Comparison of ENCODE assay signal across 35 cellular contexts in genomic region chr5:62084391-62084790, GRCh38.
"Had no signal": no experiment of that assay in that cellular context is flagged by ENCODE, and none has a peak within 500 bp of the region (broad histone marks: within the 10 kb centered on the region; RNA-seq: fewer than 3 reads in every experiment).

No MANE protein-coding gene starts in this region.

- H3K27me3 Mint-ChIP-seq: activated CD4-positive, alpha-beta T cell treated with anti-CD3 and anti-CD28 coated beads for 36 hours; activated T-cell treated with anti-CD3 and anti-CD28 coated beads, Interleukin-2, amount 50 U/mL, for 24 hours had no signal

- H3K4me1 Mint-ChIP-seq: activated CD4-positive, alpha-beta T cell treated with anti-CD3 and anti-CD28 coated beads for 36 hours; activated CD4-positive, alpha-beta T cell treated with anti-CD3 and anti-CD28 coated beads, Interleukin-2, amount 10 ng/mL, durations not matched to agents 7 days and 5 days had no signal

- H3K27ac Mint-ChIP-seq: activated CD4-positive, alpha-beta T cell treated with anti-CD3 and anti-CD28 coated beads for 36 hours; activated CD4-positive, alpha-beta T cell treated with anti-CD3 and anti-CD28 coated beads, Interleukin-2, amount 10 ng/mL, durations not matched to agents 7 days and 5 days; activated CD8-positive, alpha-beta T cell treated with anti-CD3 and anti-CD28 coated beads, Interleukin-2, amount 10 ng/mL, durations not matched to agents 7 days and 5 days; activated naive CD4-positive, alpha-beta T cell treated with anti-CD3 and anti-CD28 coated beads for 36 hours; activated naive CD4-positive, alpha-beta T cell treated with anti-CD3 and anti-CD28 coated beads, Interleukin-2, amount 50 U/mL, for 72 hours; activated T-cell treated with anti-CD3 and anti-CD28 coated beads, Interleukin-2, amount 50 U/mL, for 24 hours; activated T-helper 2 cell treated with anti-CD3 and anti-CD28 coated beads, Interferon-gamma antibody, Interleukin-2, Interleukin-4, amounts not matched to agents 10 μg/mL and 5 μg/mL and 100 μg/mL, durations not matched to agents 14 hours and 24 hours and 36 hours; WTC11 had no signal

- H3K4me3 ChIP-seq: adrenal gland, body of pancreas, breast epithelium, PC-9 had no signal

- H3K27ac ChIP-seq: adrenal gland, body of pancreas, breast epithelium, KMS-11, PC-9, RWPE1 had no signal

- H3K4me1 ChIP-seq: adrenal gland, body of pancreas, breast epithelium had no signal

- H3K9me3 ChIP-seq: adrenal gland, body of pancreas, breast epithelium had no signal

- H3K36me3 ChIP-seq: adrenal gland, breast epithelium had no signal

- H2AFZ ChIP-seq: PC-9 had no signal

- H3K9me3 Mint-ChIP-seq: activated CD4-positive, alpha-beta T cell treated with anti-CD3 and anti-CD28 coated beads, Interleukin-2, amount 10 ng/mL, durations not matched to agents 7 days and 5 days; activated naive CD4-positive, alpha-beta T cell treated with anti-CD3 and anti-CD28 coated beads for 36 hours; activated naive CD4-positive, alpha-beta T cell treated with anti-CD3 and anti-CD28 coated beads, Interleukin-2, amount 50 U/mL, for 72 hours; activated T-cell treated with anti-CD3 and anti-CD28 coated beads, Interleukin-2, amount 50 U/mL, for 24 hours; activated T-helper 2 cell treated with anti-CD3 and anti-CD28 coated beads, Interferon-gamma antibody, Interleukin-2, Interleukin-4, amounts not matched to agents 10 μg/mL and 5 μg/mL and 100 μg/mL, durations not matched to agents 14 hours and 24 hours and 36 hours had no signal

- H3K36me3 Mint-ChIP-seq: activated naive CD4-positive, alpha-beta T cell treated with anti-CD3 and anti-CD28 coated beads, Interleukin-2, amount 50 U/mL, for 72 hours; WTC11 had no signal

- H3K4me2 ChIP-seq: KMS-11, PC-9 had no signal

- ATAC-seq: activated CD4-positive, alpha-beta T cell treated with anti-CD3 and anti-CD28 coated beads for 36 hours; activated CD4-positive, CD25-positive, alpha-beta regulatory T cell treated with anti-CD3 and anti-CD28 coated beads, Interleukin-2, amount 50 U/mL, for 24 hours; activated CD8-positive, alpha-beta T cell treated with anti-CD3 and anti-CD28 coated beads, Interleukin-2, amount 10 ng/mL, durations not matched to agents 7 days and 5 days; activated naive CD4-positive, alpha-beta T cell treated with anti-CD3 and anti-CD28 coated beads, Interleukin-2, amount 50 U/mL, for 72 hours; body of pancreas; WTC11 had no signal

- H3K9ac ChIP-seq: KMS-11 had no signal

- H3K4me3 Mint-ChIP-seq: activated CD4-positive, alpha-beta T cell treated with anti-CD3 and anti-CD28 coated beads for 36 hours; activated CD4-positive, alpha-beta T cell treated with anti-CD3 and anti-CD28 coated beads, Interleukin-2, amount 10 ng/mL, durations not matched to agents 7 days and 5 days; activated CD8-positive, alpha-beta T cell treated with anti-CD3 and anti-CD28 coated beads, Interleukin-2, amount 10 ng/mL, durations not matched to agents 7 days and 5 days; activated naive CD4-positive, alpha-beta T cell treated with anti-CD3 and anti-CD28 coated beads for 36 hours; activated T-cell treated with anti-CD3 and anti-CD28 coated beads, Interleukin-2, amount 50 U/mL, for 24 hours; WTC11 had no signal

- H3K27me3 ChIP-seq: adrenal gland, body of pancreas, breast epithelium had no signal

- DNase-seq: activated CD4-positive, alpha-beta T cell treated with anti-CD3 and anti-CD28 coated beads for 36 hours; activated CD4-positive, alpha-beta T cell treated with anti-CD3 and anti-CD28 coated beads, Interleukin-2, amount 10 ng/mL, durations not matched to agents 7 days and 5 days; activated CD4-positive, alpha-beta T cell treated with anti-CD3 and anti-CD28 coated beads, Interleukin-2, amount 50 U/mL, for 48 hours; activated CD8-positive, alpha-beta T cell treated with anti-CD3 and anti-CD28 coated beads, Interleukin-2, amount 10 ng/mL, durations not matched to agents 7 days and 5 days; activated gamma-delta T cell; activated naive CD4-positive, alpha-beta T cell treated with anti-CD3 and anti-CD28 coated beads for 36 hours; activated T-cell treated with anti-CD3 and anti-CD28 coated beads, Interleukin-2, amount 50 U/mL, for 24 hours; adrenal gland; body of pancreas; cerebellar nuclear complex; MM.1S; MV-4-11; NCI-H1092; NCI-H1417; NCI-H146; NCI-H187; NCI-H2029 treated with DMSO at 0.1 percent for 48 hours; NCI-H2107; NCI-H2171; NCI-H510A; NCI-H748 treated with DMSO at 0.1 percent for 48 hours; NK-92 treated with Interleukin-12 subunit alpha and Interleukin-12 subunit beta, amount 100 ng/mL, for 24 hours; PC-9; Right ventricle myocardium superior; SW 1271; T-helper 1 cell; T-helper 2 cell; T1000 had no signal
